23 cellular contexts compared by ENCODE assay signal in the genomic region with DNA sequence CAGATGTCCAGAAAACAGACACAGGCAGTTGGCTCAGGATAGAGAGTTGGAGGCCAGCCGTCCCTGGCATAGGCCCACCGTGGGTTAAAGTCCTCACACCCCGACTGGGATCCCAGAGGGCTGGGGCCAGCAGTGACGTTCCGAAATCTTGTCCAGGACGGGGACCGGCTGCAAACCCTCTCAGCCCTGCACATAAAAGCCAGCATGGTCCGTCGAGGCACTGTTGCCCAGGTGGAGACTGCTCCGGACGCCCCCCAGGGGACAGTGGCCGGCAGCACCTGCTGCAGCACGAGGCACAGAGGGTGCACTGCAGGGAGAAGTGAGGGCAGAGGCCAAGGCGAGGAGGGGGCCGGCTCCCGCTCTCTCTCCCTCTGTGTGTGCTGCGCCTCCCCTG.
DNase-seq lines count a peak whose midpoint lies in the region; ATAC-seq, FAIRE-seq and TF ChIP-seq lines count a peak whose summit lies in the region.
"Had no signal": no experiment of that assay in that cellular context is flagged by ENCODE, and none has a peak within 500 bp of the region (broad histone marks: within the 10 kb centered on the region; RNA-seq: fewer than 3 reads in every experiment).

No MANE protein-coding gene starts in this region.

- no peak for FAIRE-seq in RCC 7860 (lab: Jason Lieb, UNC)

- no peaks in the 10 kb centered on the region for H4K20me1 ChIP-seq in BLaER1 treated with 17β-estradiol and CSF1 and Interleukin-3, amounts not matched to agents 10 nM and 100 nM

- H3K36me3 Mint-ChIP-seq in nephron progenitor cell (ENCODE audit: low read depth): no peaks in the 10 kb centered on the region

- H3K4me1 Mint-ChIP-seq in nephron progenitor cell: peaks cover 6% of the 10 kb centered on the region

- no peak for TF ChIP-seq CTCF in nephron progenitor cell (IDR thresholded peaks at IDR 0.05)

- no peak overlapping the region for H3K4me3 ChIP-seq in BLaER1 treated with 17β-estradiol and CSF1 and Interleukin-3, amounts not matched to agents 10 nM and 100 nM
- H3K4me3 ChIP-seq in HUES6 (ENCODE audit: low read depth, low read length) (peak overlapping the region; percentile 49), iPS-18c (ENCODE audit: insufficient read depth, low read depth, low read length) (peak overlapping the region; percentile 28; the same call in 1 of the 2 replicates)
- H3K4me3 ChIP-seq: gastrocnemius medialis, HAP-1, SJCRH30 had no signal

- no peak overlapping the region for H3K27ac ChIP-seq in BLaER1 treated with 17β-estradiol and CSF1 and Interleukin-3, amounts not matched to agents 10 nM and 100 nM
- no peak overlapping the region for H3K27ac ChIP-seq in HUES6 (ENCODE audit: low read depth, low read length)
- H3K27ac ChIP-seq: cardiac muscle cell, gastrocnemius medialis, SJCRH30 had no signal

- no peak overlapping the region for H3K27ac Mint-ChIP-seq in nephron progenitor cell
- H3K27ac Mint-ChIP-seq: activated CD8-positive, alpha-beta T cell treated with anti-CD3 and anti-CD28 coated beads for 36 hours; activated T-cell treated with anti-CD3 and anti-CD28 coated beads, Interleukin-2, amount 50 U/mL, for 72 hours; CD4-positive, CD25-positive, alpha-beta regulatory T cell had no signal

- H3K4me2 ChIP-seq in BLaER1 treated with 17β-estradiol and CSF1 and Interleukin-3, amounts not matched to agents 10 nM and 100 nM: peak overlapping the region in 8 of 11 experiments; percentile 34 to 71 (median 56); a peak in 15 of 22 replicates

- peaks cover 10 to 16% (median 12%) of the 10 kb centered on the region in 11 experiments; a peak in 20 of 22 replicates for H3K9me3 ChIP-seq in BLaER1 treated with 17β-estradiol and CSF1 and Interleukin-3, amounts not matched to agents 10 nM and 100 nM (replicated peaks in 1 of 11)
- no peaks in the 10 kb centered on the region for H3K9me3 ChIP-seq in HUES6 (ENCODE audit: control insufficient read depth, insufficient read depth, low read depth, low read length)
- H3K9me3 ChIP-seq in iPS-18c (ENCODE audit: control insufficient read depth, insufficient read depth, low read length): peaks cover 3% of the 10 kb centered on the region
- H3K9me3 ChIP-seq: gastrocnemius medialis, HAP-1, SJCRH30 had no signal

- no peaks in the 10 kb centered on the region for H3K9me3 Mint-ChIP-seq in nephron progenitor cell
- H3K9me3 Mint-ChIP-seq: activated CD8-positive, alpha-beta T cell treated with anti-CD3 and anti-CD28 coated beads for 36 hours; activated T-cell treated with anti-CD3 and anti-CD28 coated beads, Interleukin-2, amount 50 U/mL, for 72 hours had no signal

- no peaks in the 10 kb centered on the region for H3K36me3 ChIP-seq in BLaER1 treated with 17β-estradiol and CSF1 and Interleukin-3, amounts not matched to agents 10 nM and 100 nM
- no peaks in the 10 kb centered on the region for H3K36me3 ChIP-seq in HUES6 (ENCODE audit: control insufficient read depth, insufficient read depth, low read length)
- H3K36me3 ChIP-seq: cardiac muscle cell, gastrocnemius medialis, HAP-1, SJCRH30 had no signal

- H3K4me3 Mint-ChIP-seq in nephron progenitor cell: peak overlapping the region; percentile 34
- H3K4me3 Mint-ChIP-seq: activated CD8-positive, alpha-beta T cell treated with anti-CD3 and anti-CD28 coated beads for 36 hours; CD4-positive, CD25-positive, alpha-beta regulatory T cell had no signal

- no peak overlapping the region for H3K9ac ChIP-seq in BLaER1 treated with 17β-estradiol and CSF1 and Interleukin-3, amounts not matched to agents 10 nM and 100 nM
- no peak overlapping the region for H3K9ac ChIP-seq in HUES6 (ENCODE audit: low read length)

- H3K27me3 ChIP-seq in BLaER1 treated with 17β-estradiol and CSF1 and Interleukin-3, amounts not matched to agents 10 nM and 100 nM: peaks cover 3 to 21% (median 11%) of the 10 kb centered on the region in 11 experiments; a peak in 15 of 22 replicates
- H3K27me3 ChIP-seq in HUES6 (ENCODE audit: control insufficient read depth, insufficient read depth, low read length): peaks cover 64% of the 10 kb centered on the region
- H3K27me3 ChIP-seq: SJCRH30 had no signal

- H3K27me3 Mint-ChIP-seq in nephron progenitor cell (ENCODE audit: low read depth, poor library complexity): peaks cover 85% of the 10 kb centered on the region

- DNase-seq in nephron progenitor cell (no peak), RCC 7860 (ENCODE audit: low spot score) (no peak)
- DNase-seq in stimulated activated CD4-positive, alpha-beta T cell treated with anti-CD3 and anti-CD28 coated beads, Interleukin-4, amount 100 ng/mL, for 24 hours: no peak
- DNase-seq: activated CD4-positive, CD25-positive, alpha-beta regulatory T cell; activated CD8-positive, alpha-beta T cell treated with anti-CD3 and anti-CD28 coated beads for 36 hours; activated T-cell treated with anti-CD3 and anti-CD28 coated beads, Interleukin-2, amount 50 U/mL, for 72 hours; CD4-positive, CD25-positive, alpha-beta regulatory T cell; erythroblast; gastrocnemius medialis; naive B cell; NCI-H1105 treated with DMSO at 0.1 percent for 48 hours; NCI-H526 treated with DMSO at 0.1 percent for 48 hours; OCI-M1; SJCRH30; stimulated activated naive CD4-positive, alpha-beta T cell; trophoblast cell had no signal

- H3K4me1 ChIP-seq in BLaER1 treated with 17β-estradiol and CSF1 and Interleukin-3, amounts not matched to agents 10 nM and 100 nM: peaks cover 0 to 41% (median 28%) of the 10 kb centered on the region in 10 experiments; a peak in 14 of 20 replicates
- peaks cover 5% of the 10 kb centered on the region for H3K4me1 ChIP-seq in HUES6 (ENCODE audit: control insufficient read depth, insufficient read depth, low read length)
- H3K4me1 ChIP-seq: gastrocnemius medialis, HAP-1, SJCRH30 had no signal

- ATAC-seq in GM21367 (IDR thresholded peaks at IDR 0.05; ENCODE audit: unreplicated experiment) (no peak), HG03159 (IDR thresholded peaks at IDR 0.05; ENCODE audit: unreplicated experiment) (no peak)
- ATAC-seq: activated CD8-positive, alpha-beta T cell treated with anti-CD3 and anti-CD28 coated beads for 36 hours; activated T-cell treated with anti-CD3 and anti-CD28 coated beads, Interleukin-2, amount 50 U/mL, for 72 hours; gastrocnemius medialis had no signal

Comparison
In these comparisons a context has a peak if more than half of its experiments do, and no peak if none do; other contexts are left out.
1. H3K4me3 ChIP-seq: peak in HUES6 (single experiment) and iPS-18c (single experiment); none in BLaER1 treated with 17β-estradiol and CSF1 and Interleukin-3, amounts not matched to agents 10 nM and 100 nM (0 of 10).